29 cellular contexts compared by ENCODE assay signal in the genomic region with DNA sequence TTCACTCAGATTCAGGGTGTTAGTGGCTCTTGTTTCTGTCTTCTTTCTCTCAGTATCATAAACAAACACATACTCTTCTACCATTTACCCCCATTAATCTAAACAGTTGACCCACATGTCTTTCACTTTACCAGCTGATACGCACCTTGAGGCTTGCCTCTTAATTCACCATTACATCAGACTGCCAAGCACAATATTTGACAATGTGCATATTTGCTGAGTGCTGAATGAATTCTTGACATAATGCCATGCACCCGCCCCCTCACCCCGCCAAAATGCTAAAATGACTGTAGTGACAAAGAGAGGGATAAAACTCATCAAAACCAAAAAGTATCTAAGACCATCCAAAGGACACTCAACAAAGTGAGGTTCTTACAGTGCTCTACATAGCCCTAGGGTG. TPM values are rescaled to one million over a fixed set of nuclear protein-coding genes. Genes with fewer than 3 reads are reported as not detected.
A peak's percentile ranks its signal among the peaks of the same experiment; 100 is the strongest.
DNase-seq lines count a peak whose midpoint lies in the region; ATAC-seq and TF ChIP-seq lines count a peak whose summit lies in the region.
"Had no signal": no experiment of that assay in that cellular context is flagged by ENCODE, and none has a peak within 500 bp of the region (broad histone marks: within the 10 kb centered on the region; RNA-seq: fewer than 3 reads in every experiment).

No MANE protein-coding gene starts in this region.

- H3K4me1 Mint-ChIP-seq in CD4-positive, alpha-beta memory T cell = peaks cover 0 to 1% (median under 1%) of the 10 kb centered on the region in 4 donors
- peaks cover 10% of the 10 kb centered on the region for H3K4me1 Mint-ChIP-seq in activated T-helper 1 cell treated with anti-CD3 and anti-CD28 coated beads, Interleukin-12 subunit alpha, Interleukin-12 subunit beta, Interleukin-2, Interleukin-4 antibody, amounts not matched to agents 30 ng/mL and 10 ng/mL and 1 ng/mL, durations not matched to agents 14 hours and 24 hours and 36 hours (ENCODE audit: low read depth)
- H3K4me1 Mint-ChIP-seq: natural killer cell had no signal

- no peaks in the 10 kb centered on the region for H3K4me1 ChIP-seq in CD4-positive, alpha-beta memory T cell (ENCODE audit: insufficient read depth, low read length)
- H3K4me1 ChIP-seq in transverse colon = no peaks in the 10 kb centered on the region
- H3K4me1 ChIP-seq: esophagus squamous epithelium, right atrium auricular region had no signal

- TF ChIP-seq EP300 in transverse colon (IDR thresholded peaks at IDR 0.05; ENCODE audit: low read depth) = no peak

- peaks cover 19% of the 10 kb centered on the region for H3K36me3 ChIP-seq in CD4-positive, alpha-beta memory T cell (ENCODE audit: insufficient read depth, low read length)
- H3K36me3 ChIP-seq in transverse colon = peaks cover 0 to 12% (median 0%) of the 10 kb centered on the region in 4 donors
- H3K36me3 ChIP-seq: brain microvascular endothelial cell had no signal

- no peak for ATAC-seq in activated CD4-positive, CD25-positive, alpha-beta regulatory T cell treated with anti-CD3 and anti-CD28 coated beads, Interleukin-2, amount 50 U/mL, for 24 hours
- ATAC-seq: left ventricle myocardium superior, natural killer cell had no signal

- no peak for TF ChIP-seq CTCF in transverse colon (IDR thresholded peaks at IDR 0.05)

- H3K27ac Mint-ChIP-seq in CD4-positive, alpha-beta memory T cell = peak overlapping the region in 4 of 7 donors; percentile 5 to 67 (median 20)
- H3K27ac Mint-ChIP-seq in activated T-helper 1 cell treated with anti-CD3 and anti-CD28 coated beads, Interleukin-12 subunit alpha, Interleukin-12 subunit beta, Interleukin-2, Interleukin-4 antibody, amounts not matched to agents 30 ng/mL and 10 ng/mL and 1 ng/mL, durations not matched to agents 14 hours and 24 hours and 36 hours = peak overlapping the region; percentile 16
- H3K27ac Mint-ChIP-seq: activated CD4-positive, alpha-beta T cell treated with anti-CD3 and anti-CD28 coated beads, Interleukin-2, amount 10 ng/mL, durations not matched to agents 24 days and 14 days; CD4-positive, alpha-beta T cell had no signal

- DNase-seq in DMS 273 (lab: John Stamatoyannopoulos, UW; ENCODE audit: unreplicated experiment) (peak; percentile 3), DMS 273 treated with DMSO at 0.1 percent for 48 hours (lab: John Stamatoyannopoulos, UW) (no peak), myocyte (ENCODE audit: low read depth) (peak; percentile 4), NCI-H1694 treated with DMSO at 0.1 percent for 48 hours (lab: John Stamatoyannopoulos, UW) (no peak), transverse colon (no peak)
- DNase-seq in CD4-positive, alpha-beta memory T cell = no peak
- no peak for DNase-seq in activated T-helper 1 cell treated with anti-CD3 and anti-CD28 coated beads, Interleukin-12 subunit alpha, Interleukin-12 subunit beta, Interleukin-2, Interleukin-4 antibody, amounts not matched to agents 30 ng/mL and 10 ng/mL and 1 ng/mL, durations not matched to agents 14 hours and 24 hours and 36 hours (ENCODE audit: low spot score)
- DNase-seq: activated CD4-positive, alpha-beta T cell treated with anti-CD3 and anti-CD28 coated beads, Interleukin-2, amount 10 ng/mL, durations not matched to agents 24 days and 14 days; activated effector memory CD4-positive, alpha-beta T cell treated with anti-CD3 and anti-CD28 coated beads, Interleukin-2, amount 50 U/mL, for 16 hours; brain microvascular endothelial cell; CD4-positive, alpha-beta T cell; esophagus squamous epithelium; GDM1; GOT3; hypothalamus; left ventricle myocardium superior; midbrain; MV-4-11; natural killer cell; NCI-H187; NCI-H526 treated with DMSO at 0.1 percent for 48 hours; T-helper 2 cell; trophoblast cell had no signal

- CTCF ChIA-PET in CD4-positive, alpha-beta memory T cell (lab: Charles Lee; ENCODE audit: partially characterized antibody) = no interaction called here

- in situ Hi-C loops in transverse colon (cut with MboI; ENCODE audit: low pct_ligation_motif_present in 1 of 4, low pct_unique_long_range_greater_than_20kb in 1 of 4, low sequenced_read_pairs in 3 of 4) = no loop called here

- no peak for TF ChIP-seq POLR2A in transverse colon (IDR thresholded peaks at IDR 0.05)

- no peaks in the 10 kb centered on the region for H3K9me3 Mint-ChIP-seq in CD4-positive, alpha-beta memory T cell
- H3K9me3 Mint-ChIP-seq in activated T-helper 1 cell treated with anti-CD3 and anti-CD28 coated beads, Interleukin-12 subunit alpha, Interleukin-12 subunit beta, Interleukin-2, Interleukin-4 antibody, amounts not matched to agents 30 ng/mL and 10 ng/mL and 1 ng/mL, durations not matched to agents 14 hours and 24 hours and 36 hours = no peaks in the 10 kb centered on the region
- H3K9me3 Mint-ChIP-seq: activated CD4-positive, alpha-beta T cell treated with anti-CD3 and anti-CD28 coated beads, Interleukin-2, amount 10 ng/mL, durations not matched to agents 24 days and 14 days; CD4-positive, alpha-beta T cell; natural killer cell had no signal

- no peak overlapping the region for H3K4me3 Mint-ChIP-seq in CD4-positive, alpha-beta memory T cell
- no peak overlapping the region for H3K4me3 Mint-ChIP-seq in activated T-helper 1 cell treated with anti-CD3 and anti-CD28 coated beads, Interleukin-12 subunit alpha, Interleukin-12 subunit beta, Interleukin-2, Interleukin-4 antibody, amounts not matched to agents 30 ng/mL and 10 ng/mL and 1 ng/mL, durations not matched to agents 14 hours and 24 hours and 36 hours
- H3K4me3 Mint-ChIP-seq: activated CD4-positive, alpha-beta T cell treated with anti-CD3 and anti-CD28 coated beads, Interleukin-2, amount 10 ng/mL, durations not matched to agents 24 days and 14 days; CD4-positive, alpha-beta T cell; natural killer cell had no signal

- no peaks in the 10 kb centered on the region for H3K27me3 Mint-ChIP-seq in CD4-positive, alpha-beta memory T cell
- H3K27me3 Mint-ChIP-seq in activated T-helper 1 cell treated with anti-CD3 and anti-CD28 coated beads, Interleukin-12 subunit alpha, Interleukin-12 subunit beta, Interleukin-2, Interleukin-4 antibody, amounts not matched to agents 30 ng/mL and 10 ng/mL and 1 ng/mL, durations not matched to agents 14 hours and 24 hours and 36 hours (ENCODE audit: insufficient read depth) = no peaks in the 10 kb centered on the region
- H3K27me3 Mint-ChIP-seq: activated CD4-positive, alpha-beta T cell treated with anti-CD3 and anti-CD28 coated beads, Interleukin-2, amount 10 ng/mL, durations not matched to agents 24 days and 14 days; CD4-positive, alpha-beta T cell had no signal

- peaks cover 50 to 55% of the 10 kb centered on the region in 2 donors for H3K36me3 Mint-ChIP-seq in CD4-positive, alpha-beta memory T cell
- peaks cover 37% of the 10 kb centered on the region for H3K36me3 Mint-ChIP-seq in activated T-helper 1 cell treated with anti-CD3 and anti-CD28 coated beads, Interleukin-12 subunit alpha, Interleukin-12 subunit beta, Interleukin-2, Interleukin-4 antibody, amounts not matched to agents 30 ng/mL and 10 ng/mL and 1 ng/mL, durations not matched to agents 14 hours and 24 hours and 36 hours (ENCODE audit: low read depth)

- intact Hi-C loops in CD4-positive, alpha-beta memory T cell (cut with micrococcal nuclease) = loop anchor here (5.0 kb wide), 1 partner anchor 79 kb away; no protein-coding TSS in a partner anchor
- intact Hi-C loops in activated T-helper 1 cell treated with anti-CD3 and anti-CD28 coated beads, Interleukin-12 subunit alpha, Interleukin-12 subunit beta, Interleukin-2, Interleukin-4 antibody, amounts not matched to agents 30 ng/mL and 10 ng/mL and 1 ng/mL, durations not matched to agents 14 hours and 24 hours and 36 hours (cut with micrococcal nuclease) = no loop called here
- intact Hi-C loops in transverse colon (cut with DNase I; ENCODE audit: low total_unique reads) = no loop called here

- POLR2A ChIA-PET in CD4-positive, alpha-beta memory T cell (lab: Charles Lee; ENCODE audit: partially characterized antibody) = no interaction called here

- no peaks in the 10 kb centered on the region for H3K9me3 ChIP-seq in CD4-positive, alpha-beta memory T cell (ENCODE audit: control insufficient read depth in 1 of 2, low read length in 2 of 2)
- no peaks in the 10 kb centered on the region for H3K9me3 ChIP-seq in transverse colon
- H3K9me3 ChIP-seq: esophagus squamous epithelium, right atrium auricular region had no signal

- no peaks in the 10 kb centered on the region for H3K27me3 ChIP-seq in CD4-positive, alpha-beta memory T cell (ENCODE audit: insufficient read depth, low read length)
- no peaks in the 10 kb centered on the region for H3K27me3 ChIP-seq in transverse colon
- H3K27me3 ChIP-seq: brain microvascular endothelial cell, esophagus squamous epithelium, right atrium auricular region had no signal

- WGBS in transverse colon (ENCODE audit: low coverage in 1 of 2), 2 donors = 90 to 95% methylated on average over 2 to 3 of the region's 3 CpGs

- H3K27ac ChIP-seq in CD4-positive, alpha-beta memory T cell (ENCODE audit: low read depth, low read length) = no peak overlapping the region
- H3K27ac ChIP-seq in transverse colon = no peak overlapping the region
- H3K27ac ChIP-seq: 22Rv1, brain microvascular endothelial cell, coronary artery, esophagus squamous epithelium, right atrium auricular region, RWPE1, SK-N-MC had no signal

- H3K4me3 ChIP-seq in CD4-positive, alpha-beta memory T cell (ENCODE audit: low read length in 2 of 2) = no peak overlapping the region
- H3K4me3 ChIP-seq in transverse colon = no peak overlapping the region
- H3K4me3 ChIP-seq: coronary artery, esophagus squamous epithelium, right atrium auricular region, SK-N-MC had no signal

RNA-seq across cellular contexts. Expression of a gene that starts 57.4 kb away (rescaled TPM):
- total RNA-seq in CD4-positive, alpha-beta memory T cell = 10 to 100 TPM; 71.3 to 74.3 TPM
- polyA plus RNA-seq in CD4-positive, alpha-beta memory T cell = 10 to 100 TPM; 52.0 to 58.1 TPM
- total RNA-seq in activated T-helper 1 cell treated with anti-CD3 and anti-CD28 coated beads, Interleukin-12 subunit alpha, Interleukin-12 subunit beta, Interleukin-2, Interleukin-4 antibody, amounts not matched to agents 30 ng/mL and 10 ng/mL and 1 ng/mL, durations not matched to agents 14 hours and 24 hours and 36 hours = 57.9 and 59.2 TPM in 2 replicates
- total RNA-seq in myocyte (24.1 and 26.6 TPM in 2 replicates), transverse colon (100 to 1,000 TPM in 1 of 4 donors, 10 to 100 TPM in 3; 44.9 to 154 (median 55.0) TPM)
- polyA plus RNA-seq in myocyte (2012) = 12.6 TPM

Comparison
In these comparisons a context has a peak if more than half of its experiments do, and no peak if none do; other contexts are left out.
1. DNase-seq: peak in DMS 273 (single experiment) and myocyte (single experiment); none in DMS 273 treated with DMSO at 0.1 percent for 48 hours (single experiment), CD4-positive, alpha-beta memory T cell (0 of 5), activated T-helper 1 cell treated with anti-CD3 and anti-CD28 coated beads, Interleukin-12 subunit alpha, Interleukin-12 subunit beta, Interleukin-2, Interleukin-4 antibody, amounts not matched to agents 30 ng/mL and 10 ng/mL and 1 ng/mL, durations not matched to agents 14 hours and 24 hours and 36 hours (single experiment), NCI-H1694 treated with DMSO at 0.1 percent for 48 hours (single experiment) and transverse colon (single experiment).